Comparison of ENCODE assay signal across 8 cellular contexts in the genomic region with DNA sequence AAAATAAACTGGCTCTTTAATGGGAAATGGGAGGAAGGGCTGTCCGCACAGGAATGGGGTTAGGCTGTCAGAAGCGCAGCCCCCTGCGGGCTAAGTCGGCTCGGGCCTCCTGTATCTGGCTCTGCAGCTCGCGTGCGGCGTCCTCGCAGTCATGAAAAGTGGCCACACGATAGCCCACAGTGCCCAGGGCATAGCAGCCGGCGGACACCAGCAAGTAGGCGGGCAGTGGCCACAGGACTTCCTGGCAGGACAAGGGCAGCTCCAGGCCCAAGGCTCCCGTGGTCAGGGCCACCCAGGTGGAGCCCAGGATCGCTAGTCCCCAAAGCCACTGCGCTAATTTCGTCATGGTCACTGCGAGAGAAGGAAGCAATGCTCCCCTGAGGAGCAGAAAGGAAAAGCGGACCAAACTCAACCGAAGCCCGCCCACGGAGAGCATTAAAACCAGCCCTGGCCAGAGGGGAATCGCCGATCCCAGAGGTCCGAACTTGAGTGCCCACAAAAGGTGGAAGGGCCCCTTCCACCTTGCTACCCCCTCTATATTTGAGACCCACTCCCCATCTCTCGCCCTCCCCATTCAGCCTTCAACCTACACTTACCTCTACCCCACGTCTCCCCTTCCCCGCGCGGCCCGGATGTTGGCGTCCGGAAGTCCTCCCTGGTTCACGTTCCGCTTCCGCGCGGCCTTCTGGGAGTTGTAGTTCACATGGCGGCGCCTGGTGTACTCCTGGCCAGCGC.
DNase-seq lines count a peak whose midpoint lies in the region; ATAC-seq and TF ChIP-seq lines count a peak whose summit lies in the region.

TSS of gene DPM3 (minus strand) at position 637 of the 735 bp plus-strand sequence. CDS start at position 346, 291 bp downstream.

- no peaks in the 10 kb centered on the region for H3K9me3 Mint-ChIP-seq in nephron
- H3K9me3 Mint-ChIP-seq in stimulated activated naive CD8-positive, alpha-beta T cell treated with anti-CD3 and anti-CD28 coated beads, Interleukin-15, Interleukin-2, amounts not matched to agents 100 ng/mL and 50 ng/mL, for 24 hours: no peaks in the 10 kb centered on the region

- ATAC-seq in GM21786 (IDR thresholded peaks at IDR 0.05; ENCODE audit: unreplicated experiment): peak; percentile 68

- H3K27me3 Mint-ChIP-seq in nephron (ENCODE audit: low read depth): peaks cover 9% of the 10 kb centered on the region
- no peaks in the 10 kb centered on the region for H3K27me3 Mint-ChIP-seq in stimulated activated naive CD8-positive, alpha-beta T cell treated with anti-CD3 and anti-CD28 coated beads, Interleukin-15, Interleukin-2, amounts not matched to agents 100 ng/mL and 50 ng/mL, for 24 hours

- H3K4me3 ChIP-seq in fibroblast of pulmonary artery (replicated peaks; ENCODE audit: low read depth, low read length): peak within 1 kb of the TSS; percentile 69

- H3K36me3 Mint-ChIP-seq in nephron (ENCODE audit: low read depth): peaks cover 8% of the 10 kb centered on the region
- peaks cover 23% of the 10 kb centered on the region for H3K36me3 Mint-ChIP-seq in stimulated activated naive CD8-positive, alpha-beta T cell treated with anti-CD3 and anti-CD28 coated beads, Interleukin-15, Interleukin-2, amounts not matched to agents 100 ng/mL and 50 ng/mL, for 24 hours (ENCODE audit: low read depth)

- peak within 1 kb of the TSS; percentile 93 to 96 (median 94) for H3K4me3 Mint-ChIP-seq in nephron
- H3K4me3 Mint-ChIP-seq in stimulated activated naive CD8-positive, alpha-beta T cell treated with anti-CD3 and anti-CD28 coated beads, Interleukin-15, Interleukin-2, amounts not matched to agents 100 ng/mL and 50 ng/mL, for 24 hours: peak within 1 kb of the TSS; percentile 93

- DNase-seq in DMS114 treated with DMSO at 0.1 percent for 48 hours (lab: John Stamatoyannopoulos, UW; ENCODE audit: unreplicated experiment) (peak; percentile 86), LoVo (ENCODE audit: low spot score) (peak; percentile 74), SHP77 treated with DMSO at 0.1 percent for 48 hours (lab: John Stamatoyannopoulos, UW) (peak; percentile 71), fibroblast of pulmonary artery (ENCODE audit: low read depth) (peak; percentile 77)
- peak; percentile 83 for DNase-seq in activated T-helper 9 cell treated with anti-CD3 and anti-CD28 coated beads, Interleukin-2, amount 50 U/mL, for 16 hours (ENCODE audit: low read depth)

- no peak for TF ChIP-seq CTCF in fibroblast of pulmonary artery (IDR thresholded peaks at IDR 0.05; ENCODE audit: low read length, missing control alignments)
- TF ChIP-seq CTCF in nephron (IDR thresholded peaks at IDR 0.05; ENCODE audit: unreplicated experiment in 3 of 3): no peak

- H3K27ac Mint-ChIP-seq in nephron: peak within 1 kb of the TSS; percentile 75 to 90 (median 88)
- H3K27ac Mint-ChIP-seq in stimulated activated naive CD8-positive, alpha-beta T cell treated with anti-CD3 and anti-CD28 coated beads, Interleukin-15, Interleukin-2, amounts not matched to agents 100 ng/mL and 50 ng/mL, for 24 hours: peak within 1 kb of the TSS; percentile 81

- H3K4me1 Mint-ChIP-seq in nephron: peaks cover 26% of the 10 kb centered on the region
- peaks cover 41% of the 10 kb centered on the region for H3K4me1 Mint-ChIP-seq in stimulated activated naive CD8-positive, alpha-beta T cell treated with anti-CD3 and anti-CD28 coated beads, Interleukin-15, Interleukin-2, amounts not matched to agents 100 ng/mL and 50 ng/mL, for 24 hours (ENCODE audit: low read depth)

Comparison
In these comparisons a context has a peak if more than half of its experiments do, and no peak if none do; other contexts are left out.
1. Peak in every context shown above with its lines: DNase-seq, ATAC-seq and H3K4me3 ChIP-seq.